ENCODE assay signal across 11 cellular contexts in genomic region chr21:31612889-31613785, GRCh38. TPM values are rescaled to one million over a fixed set of nuclear protein-coding genes. Genes with fewer than 3 reads are reported as not detected.
A peak's percentile ranks its signal among the peaks of the same experiment; 100 is the strongest.
DNase-seq lines count a peak whose midpoint lies in the region; ATAC-seq and TF ChIP-seq lines count a peak whose summit lies in the region.
"Had no signal": no experiment of that assay in that cellular context is flagged by ENCODE, and none has a peak within 500 bp of the region (broad histone marks: within the 10 kb centered on the region; RNA-seq: fewer than 3 reads in every experiment).

No MANE protein-coding gene starts in this region.

- H3K9ac ChIP-seq in DND-41 (ENCODE audit: low read depth, low read length) = no peak overlapping the region
- no peak overlapping the region for H3K9ac ChIP-seq in Karpas-422 (ENCODE audit: low read length)

- H3K27ac ChIP-seq in DND-41 (ENCODE audit: low read length) (no peak overlapping the region), Karpas-422 (ENCODE audit: low read length) (no peak overlapping the region)
- H3K27ac ChIP-seq: heart left ventricle, SJCRH30 had no signal

- H3K4me2 ChIP-seq in DND-41 (ENCODE audit: insufficient read depth, low read length) (no peak overlapping the region), Karpas-422 (ENCODE audit: low read depth, low read length, poor library complexity, severe bottlenecking) (no peak overlapping the region)

- TF ChIP-seq CTCF in DND-41 (IDR thresholded peaks at IDR 0.05; ENCODE audit: borderline replicate concordance, extremely low read depth, low read length, poor library complexity, severe bottlenecking) (no peak), NB4 (IDR thresholded peaks at IDR 0.05; ENCODE audit: low read depth, low read length) (no peak), fibroblast of mammary gland (conservative IDR thresholded peaks at IDR 0.05; ENCODE audit: control insufficient read depth, insufficient read depth, low read depth, low read length) (no peak)

- H3K27me3 ChIP-seq in DND-41 (ENCODE audit: insufficient read depth, low read length, poor library complexity) = no peaks in the 10 kb centered on the region
- no peaks in the 10 kb centered on the region for H3K27me3 ChIP-seq in Karpas-422 (ENCODE audit: low read length)
- H3K27me3 ChIP-seq: SJCRH30 had no signal

- H3K36me3 ChIP-seq in DND-41 (ENCODE audit: insufficient read depth, low read length) = no peaks in the 10 kb centered on the region
- no peaks in the 10 kb centered on the region for H3K36me3 ChIP-seq in Karpas-422 (ENCODE audit: insufficient read depth, low read length)
- H3K36me3 ChIP-seq: heart left ventricle, SJCRH30 had no signal

- H4K20me1 ChIP-seq in DND-41 (ENCODE audit: insufficient read depth, low read length) (no peaks in the 10 kb centered on the region), Karpas-422 (ENCODE audit: insufficient read depth, low read depth, low read length) (no peaks in the 10 kb centered on the region)

- no peak for TF ChIP-seq POLR2A in NB4 (IDR thresholded peaks at IDR 0.05; ENCODE audit: extremely low read depth, insufficient read length)

- H2AFZ ChIP-seq in DND-41 (ENCODE audit: low read depth, low read length) (no peak overlapping the region), Karpas-422 (ENCODE audit: low read length) (no peak overlapping the region)

- no peaks in the 10 kb centered on the region for H3K79me2 ChIP-seq in DND-41 (ENCODE audit: insufficient read depth, low read length)
- H3K79me2 ChIP-seq in Karpas-422 (ENCODE audit: low read length) = no peaks in the 10 kb centered on the region

- ATAC-seq in DND-41 (ENCODE audit: insufficient read depth, low read depth) (peak; percentile 24; the same call in 1 of the 3 replicates), GM19455 (IDR thresholded peaks at IDR 0.05; ENCODE audit: unreplicated experiment) (no peak)
- ATAC-seq: heart left ventricle had no signal

- H3K4me3 ChIP-seq in DND-41 (ENCODE audit: low read depth in 1 of 2, low read length in 2 of 2) = no peak overlapping the region
- no peak overlapping the region for H3K4me3 ChIP-seq in NB4 (ENCODE audit: low read depth, low read length)
- H3K4me3 ChIP-seq in fibroblast of mammary gland (ENCODE audit: control insufficient read depth, low read depth, low read length) = no peak overlapping the region
- H3K4me3 ChIP-seq in Karpas-422 (ENCODE audit: low read length) = no peak overlapping the region
- H3K4me3 ChIP-seq: heart left ventricle, SJCRH30 had no signal

- no peaks in the 10 kb centered on the region for H3K9me2 ChIP-seq in Karpas-422 (replicated peaks; ENCODE audit: insufficient read depth, low read length)

- DNase-seq in DND-41 = no peak
- DNase-seq in NB4 (ENCODE audit: low read depth) = peak; percentile 72
- DNase-seq in fibroblast of mammary gland (ENCODE audit: low read depth) = peak; percentile 29
- DNase-seq in retina = peak; percentile 87
- DNase-seq in Karpas-422 = no peak
- no peak for DNase-seq in RKO (ENCODE audit: low spot score)
- DNase-seq: activated naive CD4-positive, alpha-beta T cell treated with anti-CD3 and anti-CD28 coated beads, Interleukin-2, amount 10 ng/mL, durations not matched to agents 7 days and 5 days; heart left ventricle; NCI-H446 treated with DMSO at 0.1 percent for 48 hours; SJCRH30 had no signal

- H3K9me3 ChIP-seq in DND-41 (ENCODE audit: insufficient read depth, low read length, severe bottlenecking) (no peaks in the 10 kb centered on the region), Karpas-422 (ENCODE audit: low read length) (no peaks in the 10 kb centered on the region)
- H3K9me3 ChIP-seq: heart left ventricle, SJCRH30 had no signal

- H3K4me1 ChIP-seq in DND-41 (ENCODE audit: insufficient read depth, low read length) (no peaks in the 10 kb centered on the region), Karpas-422 (ENCODE audit: low read length) (no peaks in the 10 kb centered on the region; the same call in 1 of the 2 replicates)
- H3K4me1 ChIP-seq: heart left ventricle, SJCRH30 had no signal

RNA-seq across cellular contexts. Expression of gene SOD1, which starts 46.4 kb away (rescaled TPM):
- 275 and 350 TPM in 2 replicates for total RNA-seq in Karpas-422 (2014; rRNA removed; shearing (Covaris generic); ENCODE audit: low replicate concordance)

Comparison
In these comparisons a context has a peak if more than half of its experiments do, and no peak if none do; other contexts are left out.
1. DNase-seq: peak in NB4 (single experiment), fibroblast of mammary gland (single experiment) and retina (single experiment); none in DND-41 (single experiment), Karpas-422 (single experiment) and RKO (single experiment).